Comparison of ENCODE assay signal across 14 cellular contexts in the genomic region with DNA sequence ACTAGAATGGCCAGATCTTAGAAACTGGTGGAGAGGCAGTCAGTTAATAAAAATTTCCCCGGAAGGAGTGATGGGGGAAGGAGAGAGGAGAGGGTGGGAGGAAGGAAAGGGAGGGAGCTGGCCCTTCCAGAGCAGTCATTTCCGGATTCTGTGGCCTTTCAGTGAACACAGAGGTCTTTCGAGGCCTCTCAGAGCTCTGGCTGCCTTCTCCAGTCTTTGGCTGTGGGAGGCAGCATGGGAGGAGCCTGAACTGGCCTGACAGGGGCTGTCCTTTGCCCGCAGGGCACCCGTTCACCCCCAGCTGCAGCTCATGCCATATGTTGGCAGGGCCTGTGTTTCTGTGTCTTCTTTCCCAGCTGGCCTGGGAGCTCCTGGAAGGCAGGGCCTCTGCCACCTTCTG.
A peak's percentile ranks its signal among the peaks of the same experiment; 100 is the strongest.
DNase-seq lines count a peak whose midpoint lies in the region; ATAC-seq and TF ChIP-seq lines count a peak whose summit lies in the region.
"Had no signal": no experiment of that assay in that cellular context is flagged by ENCODE, and none has a peak within 500 bp of the region (broad histone marks: within the 10 kb centered on the region; RNA-seq: fewer than 3 reads in every experiment).

No MANE protein-coding gene starts in this region.

- CTCF ChIA-PET in Caco-2 (lab: Charles Lee), result no interaction called here

- H3K36me3 Mint-ChIP-seq in Caco-2 (ENCODE audit: insufficient read depth, unreplicated experiment), result no peaks in the 10 kb centered on the region

- DNase-seq in NCI-H524 treated with DMSO at 0.1 percent for 48 hours (lab: John Stamatoyannopoulos, UW) (peak; percentile 9), epithelial cell of esophagus (ENCODE audit: low read depth) (peak; percentile 29), left lung (peak in 1 of 2 donors; percentile 57), NCI-H1105 treated with DMSO at 0.1 percent for 48 hours (lab: John Stamatoyannopoulos, UW) (no peak), Caco-2 (no peak), iPS-NIHi11 (ENCODE audit: low spot score) (no peak)
- DNase-seq: activated CD4-positive, alpha-beta T cell treated with anti-CD3 and anti-CD28 coated beads, Interleukin-2, amount 50 U/mL, for 1 hour; activated naive CD4-positive, alpha-beta T cell treated with anti-CD3 and anti-CD28 coated beads for 36 hours; head of caudate nucleus; NCI-H748 treated with DMSO at 0.1 percent for 48 hours; sigmoid colon had no signal

- no peaks in the 10 kb centered on the region for H3K9me3 Mint-ChIP-seq in Caco-2 (ENCODE audit: unreplicated experiment)

- H3K27ac Mint-ChIP-seq in Caco-2 (ENCODE audit: unreplicated experiment), result no peak overlapping the region
- H3K27ac Mint-ChIP-seq: activated naive CD4-positive, alpha-beta T cell treated with anti-CD3 and anti-CD28 coated beads for 36 hours had no signal

- H3K27me3 ChIP-seq in BLaER1 (no peaks in the 10 kb centered on the region), left lung (no peaks in the 10 kb centered on the region), Caco-2 (replicated peaks; ENCODE audit: control insufficient read depth, insufficient read depth, low read length) (no peaks in the 10 kb centered on the region)
- H3K27me3 ChIP-seq: sigmoid colon had no signal

- H3K4me3 Mint-ChIP-seq in Caco-2 (ENCODE audit: unreplicated experiment), result no peak overlapping the region
- H3K4me3 Mint-ChIP-seq: activated naive CD4-positive, alpha-beta T cell treated with anti-CD3 and anti-CD28 coated beads for 36 hours had no signal

- no peak for TF ChIP-seq CTCF in epithelial cell of esophagus (IDR thresholded peaks at IDR 0.05; ENCODE audit: insufficient read depth, low read depth, low read length, missing control alignments)
- TF ChIP-seq CTCF in left lung (IDR thresholded peaks at IDR 0.05), result no peak
- no peak for TF ChIP-seq CTCF in Caco-2 (IDR thresholded peaks at IDR 0.05; ENCODE audit: insufficient read depth in 1 of 2, low read depth in 1 of 2, low read length in 1 of 2, severe bottlenecking in 1 of 2, unreplicated experiment in 1 of 2)

- H3K9me3 ChIP-seq in BLaER1 (peaks cover 41% of the 10 kb centered on the region), left lung (no peaks in the 10 kb centered on the region), Caco-2 (no peaks in the 10 kb centered on the region)
- H3K9me3 ChIP-seq: sigmoid colon had no signal

- H3K4me3 ChIP-seq in BLaER1 (no peak overlapping the region), epithelial cell of esophagus (ENCODE audit: low read length) (no peak overlapping the region), left lung (no peak overlapping the region), Caco-2 (ENCODE audit: low read depth, low read length) (no peak overlapping the region)
- H3K4me3 ChIP-seq: sigmoid colon had no signal

- peaks cover 6% of the 10 kb centered on the region; the same call in 1 of the 2 replicates for H3K36me3 ChIP-seq in BLaER1
- no peaks in the 10 kb centered on the region for H3K36me3 ChIP-seq in left lung
- H3K36me3 ChIP-seq in Caco-2 (ENCODE audit: control insufficient read depth, insufficient read depth, low read length), result no peaks in the 10 kb centered on the region
- H3K36me3 ChIP-seq: sigmoid colon had no signal

- peak overlapping the region; percentile 58; the same call in 1 of the 2 replicates for H3K9ac ChIP-seq in BLaER1

- H3K4me1 Mint-ChIP-seq in Caco-2 (ENCODE audit: low read depth, unreplicated experiment), result no peaks in the 10 kb centered on the region

- ATAC-seq in left lung, result peak; percentile 69
- no peak for ATAC-seq in GM18867 (IDR thresholded peaks at IDR 0.05; ENCODE audit: unreplicated experiment)

- peak overlapping the region; percentile 66 for H3K27ac ChIP-seq in BLaER1
- peak overlapping the region in 1 of 2 donors; percentile 29 for H3K27ac ChIP-seq in left lung
- H3K27ac ChIP-seq: HL-60, sigmoid colon had no signal

- intact Hi-C loops in left lung (cut with DNase I), result no loop called here
- intact Hi-C loops in Caco-2 (cut with micrococcal nuclease; ENCODE audit: unreplicated experiment), result no loop called here

- BruUV-seq in Caco-2 (replicated peaks; lab: Mats Ljungman, UMichigan), result no TSS peak

- POLR2A ChIA-PET in Caco-2 (lab: Charles Lee), result no interaction called here

- H3K4me2 ChIP-seq in BLaER1, result peak overlapping the region; percentile 76

- no peaks in the 10 kb centered on the region for H3K27me3 Mint-ChIP-seq in Caco-2 (ENCODE audit: insufficient read depth, unreplicated experiment)

- H3K4me1 ChIP-seq in BLaER1, result peaks cover 50% of the 10 kb centered on the region
- H3K4me1 ChIP-seq in left lung, result peaks cover 13 to 16% of the 10 kb centered on the region in 2 donors
- H3K4me1 ChIP-seq in Caco-2, result no peaks in the 10 kb centered on the region
- H3K4me1 ChIP-seq: sigmoid colon had no signal

- no peaks in the 10 kb centered on the region for H4K20me1 ChIP-seq in BLaER1

Comparison
In these comparisons a context has a peak if more than half of its experiments do, and no peak if none do; other contexts are left out.
1. DNase-seq: peak in NCI-H524 treated with DMSO at 0.1 percent for 48 hours (single experiment) and epithelial cell of esophagus (single experiment); none in NCI-H1105 treated with DMSO at 0.1 percent for 48 hours (single experiment), Caco-2 (0 of 2) and iPS-NIHi11 (single experiment).